16 cellular contexts compared by ENCODE assay signal in the genomic region with DNA sequence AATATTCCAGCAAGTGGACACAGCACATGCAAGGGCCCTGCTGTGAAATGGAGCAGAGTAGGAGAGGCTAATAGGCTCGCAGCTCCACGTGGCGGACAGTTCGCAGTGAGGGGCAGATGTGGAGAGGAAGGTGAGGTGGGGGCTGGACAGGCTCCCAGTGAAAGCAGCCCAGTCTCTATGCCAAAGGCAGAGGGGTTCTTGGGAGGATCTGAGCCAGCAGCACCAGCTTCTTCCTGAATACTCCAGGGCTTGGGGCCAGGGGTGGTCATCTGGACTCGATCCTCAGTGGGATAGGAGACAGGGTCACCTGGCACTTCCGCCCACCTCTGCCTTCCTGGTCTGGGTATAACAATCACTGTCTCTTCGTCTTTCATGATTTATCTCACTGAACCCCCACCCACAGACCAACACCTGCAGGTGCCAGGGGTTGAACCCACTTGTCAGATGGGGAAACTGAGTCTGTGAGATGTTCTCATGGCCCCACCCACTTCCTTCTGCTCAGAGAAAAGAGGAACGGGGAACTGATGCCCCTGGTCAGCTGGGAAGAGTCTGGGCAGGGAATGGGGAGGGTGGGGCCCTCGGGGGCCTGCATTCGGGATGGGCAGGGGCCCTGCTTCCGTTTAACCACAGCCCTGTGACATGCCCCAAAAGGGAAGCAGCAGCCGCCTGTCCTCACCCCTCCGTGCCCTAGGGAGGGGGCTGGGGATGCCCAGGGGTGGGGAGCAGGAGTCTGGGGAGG.
DNase-seq lines count a peak whose midpoint lies in the region; ATAC-seq and TF ChIP-seq lines count a peak whose summit lies in the region.
"Had no signal": no experiment of that assay in that cellular context is flagged by ENCODE, and none has a peak within 500 bp of the region (broad histone marks: within the 10 kb centered on the region; RNA-seq: fewer than 3 reads in every experiment).

No MANE protein-coding gene starts in this region.

- H3K4me3 ChIP-seq in adrenal gland (no peak overlapping the region), left lung (no peak overlapping the region)
- H3K4me3 ChIP-seq: gastrocnemius medialis had no signal

- ATAC-seq in left lung (peak; percentile 25), sciatic nerve (peak; percentile 11)
- ATAC-seq in activated CD8-positive, alpha-beta T cell treated with anti-CD3 and anti-CD28 coated beads for 36 hours: no peak
- ATAC-seq: gastrocnemius medialis had no signal

- no peaks in the 10 kb centered on the region for H3K9me3 Mint-ChIP-seq in activated CD8-positive, alpha-beta T cell treated with anti-CD3 and anti-CD28 coated beads for 36 hours
- H3K9me3 Mint-ChIP-seq: H9 had no signal

- intact Hi-C loops in adrenal gland (cut with DNase I) (loop anchor here in 1 of 2 donors (10.0 kb wide), 1 partner anchor 77 kb away; a partner anchor contains a TSS), left lung (cut with DNase I) (no loop called here), sciatic nerve (cut with DNase I) (no loop called here)
- intact Hi-C loops in activated CD8-positive, alpha-beta T cell treated with anti-CD3 and anti-CD28 coated beads for 36 hours (cut with micrococcal nuclease): no loop called here

- TF ChIP-seq CTCF in adrenal gland (IDR thresholded peaks at IDR 0.05) (no peak), left lung (IDR thresholded peaks at IDR 0.05) (no peak)
- no peak for TF ChIP-seq CTCF in activated CD8-positive, alpha-beta T cell treated with anti-CD3 and anti-CD28 coated beads for 36 hours (IDR thresholded peaks at IDR 0.05)

- peak overlapping the region in 4 of 5 donors; percentile 31 to 80 (median 58) for H3K27ac ChIP-seq in adrenal gland
- H3K27ac ChIP-seq in left lung: peak overlapping the region; percentile 65 to 96

- H3K9me3 ChIP-seq in adrenal gland (replicated peaks in 1 of 3): no peaks in the 10 kb centered on the region
- H3K9me3 ChIP-seq in left lung: no peaks in the 10 kb centered on the region
- H3K9me3 ChIP-seq: gastrocnemius medialis had no signal

- TF ChIP-seq POLR2A in adrenal gland (IDR thresholded peaks at IDR 0.05): no peak

- no peak overlapping the region for H3K27ac Mint-ChIP-seq in activated CD8-positive, alpha-beta T cell treated with anti-CD3 and anti-CD28 coated beads for 36 hours

- H3K4me3 Mint-ChIP-seq in activated CD8-positive, alpha-beta T cell treated with anti-CD3 and anti-CD28 coated beads for 36 hours: no peak overlapping the region

- DNase-seq in CMK (ENCODE audit: low read depth) (peak; percentile 61), adrenal gland (peak in 4 of 7 donors; percentile 55 to 65 (median 60)), left lung (peak; percentile 89 to 94), sciatic nerve (ENCODE audit: low spot score) (no peak), DMS153 treated with DMSO at 0.1 percent for 48 hours (lab: John Stamatoyannopoulos, UW; ENCODE audit: unreplicated experiment) (no peak), RPMI8226 (no peak), ecto neural progenitor cell (ENCODE audit: low spot score) (no peak)
- no peak for DNase-seq in activated CD8-positive, alpha-beta T cell treated with anti-CD3 and anti-CD28 coated beads for 36 hours
- DNase-seq: activated naive CD4-positive, alpha-beta T cell treated with anti-CD3 and anti-CD28 coated beads, Interleukin-2, amount 50 U/mL, for 16 hours; activated T-cell treated with anti-CD3 and anti-CD28 coated beads, Interleukin-2, amount 50 U/mL, for 1 hour; H9; Karpas-422; NCI-H1417 treated with DMSO at 0.1 percent for 48 hours; NCI-H748 treated with DMSO at 0.1 percent for 48 hours; stimulated activated CD4-positive, alpha-beta T cell treated with anti-CD3 and anti-CD28 coated beads, Interleukin-4, amount 100 ng/mL, for 1 hour had no signal

- POLR2A ChIA-PET in activated CD8-positive, alpha-beta T cell treated with anti-CD3 and anti-CD28 coated beads for 36 hours (lab: Charles Lee): interaction anchor here (0.8 kb wide), 1 partner anchor 10 kb away, joined by 3 read pairs; no protein-coding TSS in a partner anchor

- CTCF ChIA-PET in activated CD8-positive, alpha-beta T cell treated with anti-CD3 and anti-CD28 coated beads for 36 hours (lab: Charles Lee): interaction anchor here (1.2 kb wide), 1 partner anchor 12 kb away, joined by 3 read pairs; no protein-coding TSS in a partner anchor

- H3K4me1 ChIP-seq in adrenal gland (replicated peaks in 1 of 2): peaks cover 22 to 24% of the 10 kb centered on the region in 2 donors
- H3K4me1 ChIP-seq in left lung: peaks cover 6 to 100% of the 10 kb centered on the region in 2 donors

- no peaks in the 10 kb centered on the region for H3K36me3 ChIP-seq in adrenal gland (replicated peaks in 1 of 2)
- H3K36me3 ChIP-seq in left lung: no peaks in the 10 kb centered on the region
- H3K36me3 ChIP-seq: gastrocnemius medialis had no signal

- peaks cover 18% of the 10 kb centered on the region for H3K27me3 Mint-ChIP-seq in activated CD8-positive, alpha-beta T cell treated with anti-CD3 and anti-CD28 coated beads for 36 hours

- H3K27me3 ChIP-seq in adrenal gland: no peaks in the 10 kb centered on the region
- no peaks in the 10 kb centered on the region for H3K27me3 ChIP-seq in left lung
- H3K27me3 ChIP-seq: gastrocnemius medialis had no signal

- H3K4me1 Mint-ChIP-seq in activated CD8-positive, alpha-beta T cell treated with anti-CD3 and anti-CD28 coated beads for 36 hours (ENCODE audit: low read depth): peaks cover 2% of the 10 kb centered on the region

- no peaks in the 10 kb centered on the region for H3K36me3 Mint-ChIP-seq in activated CD8-positive, alpha-beta T cell treated with anti-CD3 and anti-CD28 coated beads for 36 hours (ENCODE audit: low read depth)

- 75 to 87% (median 81%) methylated on average over 10 to 13 of the region's 13 CpGs for WGBS in adrenal gland, 4 donors

Comparison
In these comparisons a context has a peak if more than half of its experiments do, and no peak if none do; other contexts are left out.
1. DNase-seq: peak in CMK (single experiment), adrenal gland (4 of 7) and left lung (2 of 2); none in sciatic nerve (single experiment), DMS153 treated with DMSO at 0.1 percent for 48 hours (single experiment), RPMI8226 (single experiment), ecto neural progenitor cell (single experiment) and activated CD8-positive, alpha-beta T cell treated with anti-CD3 and anti-CD28 coated beads for 36 hours (single experiment).